12 cellular contexts compared by ENCODE assay signal in genomic region chr22:35209203-35209602, GRCh38.
"Had no signal": no experiment of that assay in that cellular context is flagged by ENCODE, and none has a peak within 500 bp of the region (broad histone marks: within the 10 kb centered on the region; RNA-seq: fewer than 3 reads in every experiment).

No MANE protein-coding gene starts in this region.

- DNase-seq: colonic mucosa; dermis blood vessel endothelial cell; effector memory CD4-positive, alpha-beta T cell; head of caudate nucleus; natural killer cell; pancreas; right lobe of liver; small intestine; stimulated activated CD4-positive, alpha-beta T cell treated with anti-CD3 and anti-CD28 coated beads, Interleukin-15, amount 100 ng/mL, for 24 hours; stimulated activated CD4-positive, alpha-beta T cell treated with anti-CD3 and anti-CD28 coated beads, Interleukin-2, amount 100 ng/mL, for 48 hours; stimulated activated naive B cell treated with anti-CD40 and anti-IgM and Interleukin-4, amounts not matched to agents 10 μg/mL and 1 μg/mL and 100 μg/mL, for 72 hours; upper lobe of left lung had no signal

- ATAC-seq: natural killer cell; pancreas; right lobe of liver; stimulated activated naive B cell treated with anti-CD40 and anti-IgM and Interleukin-4, amounts not matched to agents 10 μg/mL and 1 μg/mL and 100 μg/mL, for 72 hours had no signal
